28 cellular contexts compared by ENCODE assay signal in the genomic region with DNA sequence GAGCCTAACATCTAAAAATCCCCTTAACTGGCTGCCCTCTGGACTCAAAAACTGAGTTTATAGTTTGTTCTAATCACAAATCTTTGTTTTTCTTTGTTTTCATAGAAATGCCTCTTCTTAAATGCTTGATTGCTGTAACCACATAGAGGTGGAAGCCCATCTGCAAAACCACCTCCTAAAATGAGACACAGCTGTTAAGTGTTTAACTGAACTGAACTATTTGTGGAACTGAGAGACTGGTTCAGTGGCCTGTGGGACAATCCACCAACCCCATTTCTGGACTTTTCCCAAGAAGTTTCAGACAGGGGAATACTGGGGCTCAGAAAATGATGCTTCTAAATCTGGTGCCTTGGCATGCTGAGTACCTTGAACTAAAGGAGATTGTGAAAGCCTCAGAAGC.
"Had no signal": no experiment of that assay in that cellular context is flagged by ENCODE, and none has a peak within 500 bp of the region (broad histone marks: within the 10 kb centered on the region; RNA-seq: fewer than 3 reads in every experiment).

No MANE protein-coding gene starts in this region.

- H3K36me3 ChIP-seq: WERI-Rb-1 had no signal

- H3K27ac ChIP-seq: SK-N-MC, WERI-Rb-1 had no signal

- DNase-seq: activated CD4-positive, alpha-beta memory T cell treated with anti-CD3 and anti-CD28 coated beads, Interleukin-2, amount 10 ng/mL, durations not matched to agents 7 days and 5 days; activated CD4-positive, alpha-beta T cell treated with anti-CD3 and anti-CD28 coated beads for 36 hours; activated CD4-positive, alpha-beta T cell treated with anti-CD3 and anti-CD28 coated beads, Interleukin-2, amount 50 U/mL, for 1 hour; activated CD8-positive, alpha-beta memory T cell treated with anti-CD3 and anti-CD28 coated beads, Interleukin-2, amount 50 U/mL, for 4 hours; activated gamma-delta T cell; activated naive CD4-positive, alpha-beta T cell treated with anti-CD3 and anti-CD28 coated beads for 36 hours; activated T-cell treated with anti-CD3 and anti-CD28 coated beads, Interleukin-2, amount 50 U/mL, for 24 hours; amygdala; KG1; NCI-H1092 treated with DMSO at 0.1 percent for 48 hours; NCI-H1417 treated with DMSO at 0.1 percent for 48 hours; NCI-H1694; NCI-H2029; NCI-H2107; NCI-H2171 treated with DMSO at 0.1 percent for 48 hours; NCI-H226; NCI-H526 treated with DMSO at 0.1 percent for 48 hours; NCI-H82; NK-92 treated with Interleukin-12 subunit alpha and Interleukin-12 subunit beta, amount 100 ng/mL, for 24 hours; OCI-M1; RPMI8226; T-cell; WERI-Rb-1 had no signal

- H3K4me3 ChIP-seq: SK-N-MC had no signal

- H3K4me3 Mint-ChIP-seq: activated CD4-positive, alpha-beta memory T cell treated with anti-CD3 and anti-CD28 coated beads, Interleukin-2, amount 10 ng/mL, durations not matched to agents 7 days and 5 days; activated CD4-positive, alpha-beta T cell treated with anti-CD3 and anti-CD28 coated beads for 36 hours; activated naive CD4-positive, alpha-beta T cell treated with anti-CD3 and anti-CD28 coated beads for 36 hours; activated naive CD8-positive, alpha-beta T cell; activated T-cell treated with anti-CD3 and anti-CD28 coated beads, Interleukin-2, amount 50 U/mL, for 24 hours; IgD-negative memory B cell; T-cell had no signal

- H3K36me3 Mint-ChIP-seq: T-cell had no signal

- H3K27me3 Mint-ChIP-seq: activated CD4-positive, alpha-beta memory T cell treated with anti-CD3 and anti-CD28 coated beads, Interleukin-2, amount 10 ng/mL, durations not matched to agents 7 days and 5 days; activated CD4-positive, alpha-beta T cell treated with anti-CD3 and anti-CD28 coated beads for 36 hours had no signal

- ATAC-seq: activated CD4-positive, alpha-beta T cell treated with anti-CD3 and anti-CD28 coated beads for 36 hours; Panc1; Right ventricle myocardium inferior; T-cell had no signal

- H3K27ac Mint-ChIP-seq: activated CD4-positive, alpha-beta T cell treated with anti-CD3 and anti-CD28 coated beads for 36 hours; activated naive CD4-positive, alpha-beta T cell treated with anti-CD3 and anti-CD28 coated beads for 36 hours; activated naive CD8-positive, alpha-beta T cell; activated T-cell treated with anti-CD3 and anti-CD28 coated beads, Interleukin-2, amount 50 U/mL, for 24 hours; IgD-negative memory B cell; T-cell had no signal

- H3K4me1 Mint-ChIP-seq: T-cell had no signal
